8 cellular contexts compared by ENCODE assay signal in genomic region chr19:17703823-17704463, GRCh38. TPM values are rescaled to one million over a fixed set of nuclear protein-coding genes. Genes with fewer than 3 reads are reported as not detected.
DNase-seq lines count a peak whose midpoint lies in the region; ATAC-seq and TF ChIP-seq lines count a peak whose summit lies in the region.

No MANE protein-coding gene starts in this region.

- H3K27ac Mint-ChIP-seq in activated CD4-positive, alpha-beta T cell treated with anti-CD3 and anti-CD28 coated beads for 36 hours = no peak overlapping the region

- POLR2A ChIA-PET in activated CD4-positive, alpha-beta T cell treated with anti-CD3 and anti-CD28 coated beads for 36 hours (lab: Charles Lee) = no interaction called here

- H3K4me3 Mint-ChIP-seq in activated CD4-positive, alpha-beta T cell treated with anti-CD3 and anti-CD28 coated beads for 36 hours = no peak overlapping the region

- H3K9me3 Mint-ChIP-seq in activated CD4-positive, alpha-beta T cell treated with anti-CD3 and anti-CD28 coated beads for 36 hours (ENCODE audit: low read depth) = no peaks in the 10 kb centered on the region

- intact Hi-C loops in activated CD4-positive, alpha-beta T cell treated with anti-CD3 and anti-CD28 coated beads for 36 hours (cut with DNase I, micrococcal nuclease) = loop anchor here (1.0 to 2.0 kb wide), 6 partner anchors 62 to 155 kb away; partner anchors contain the start of gene RPL18A (in 1 of the 2)

- ATAC-seq in activated CD4-positive, alpha-beta T cell treated with anti-CD3 and anti-CD28 coated beads for 36 hours = peak; percentile 96

- DNase-seq in AG08396 (ENCODE audit: low spot score) (peak; percentile 55), HUDEP-2 (lab: John Stamatoyannopoulos, UW; ENCODE audit: unreplicated experiment in 76 of 76) (peak in 43 of 76 experiments; percentile 14 to 73 (median 41)), choroid plexus epithelial cell (ENCODE audit: low read depth) (peak; percentile 77), lung microvascular endothelial cell (ENCODE audit: low read depth in 2 of 2) (peak; percentile 78 to 79), mesenteric fat pad (ENCODE audit: low spot score) (no peak), GOT3 (lab: John Stamatoyannopoulos, UW) (no peak)
- peak; percentile 85 for DNase-seq in activated CD4-positive, alpha-beta T cell treated with anti-CD3 and anti-CD28 coated beads for 36 hours
- peak; percentile 52 to 55 for DNase-seq in stimulated activated CD8-positive, alpha-beta memory T cell treated with anti-CD3 and anti-CD28 coated beads, Interleukin-4, amount 100 ng/mL, for 1 hour (ENCODE audit: low read depth in 2 of 2, low spot score in 1 of 2)

- no peaks in the 10 kb centered on the region for H3K36me3 Mint-ChIP-seq in activated CD4-positive, alpha-beta T cell treated with anti-CD3 and anti-CD28 coated beads for 36 hours (ENCODE audit: low read depth)

- no peak overlapping the region for H3K4me3 ChIP-seq in choroid plexus epithelial cell (ENCODE audit: low read depth, low read length)

- peaks cover 5% of the 10 kb centered on the region for H3K27me3 Mint-ChIP-seq in activated CD4-positive, alpha-beta T cell treated with anti-CD3 and anti-CD28 coated beads for 36 hours

- peak; percentile 88 for TF ChIP-seq CTCF in choroid plexus epithelial cell (conservative IDR thresholded peaks at IDR 0.05; ENCODE audit: low read depth, low read length)

- no peaks in the 10 kb centered on the region for H3K4me1 Mint-ChIP-seq in activated CD4-positive, alpha-beta T cell treated with anti-CD3 and anti-CD28 coated beads for 36 hours

- CTCF ChIA-PET in activated CD4-positive, alpha-beta T cell treated with anti-CD3 and anti-CD28 coated beads for 36 hours (lab: Charles Lee) = interaction anchor here (0.8 to 2.9 kb wide), 17 partner anchors 10 to 229 kb away, joined by 3 to 23 read pairs (median 4); partner anchors contain the start of genes CCDC124 and RPL18A

RNA-seq across cellular contexts. Expression of gene MAP1S, which starts 15.3 kb away (rescaled TPM):
- 10 to 100 TPM; 57.6 to 79.3 TPM for total RNA-seq in activated CD4-positive, alpha-beta T cell treated with anti-CD3 and anti-CD28 coated beads for 36 hours
- total RNA-seq in lung microvascular endothelial cell = 26.0 and 39.7 TPM in 2 replicates
- total RNA-seq in mesenteric fat pad = 71.1 TPM

RNA-seq across cellular contexts. Expression of gene UNC13A, which starts 15.8 kb away (rescaled TPM):
- total RNA-seq in activated CD4-positive, alpha-beta T cell treated with anti-CD3 and anti-CD28 coated beads for 36 hours = under 1 TPM; 0.02 to 0.04 TPM
- total RNA-seq in lung microvascular endothelial cell = under 0.01 TPM in 2 replicates
- 0.10 TPM for total RNA-seq in mesenteric fat pad

RNA-seq across cellular contexts. Expression of gene FCHO1, which starts 47.3 kb away (rescaled TPM):
- total RNA-seq in activated CD4-positive, alpha-beta T cell treated with anti-CD3 and anti-CD28 coated beads for 36 hours = 10 to 100 TPM; 50.5 to 51.8 TPM
- total RNA-seq in lung microvascular endothelial cell = 0.20 and 0.65 TPM in 2 replicates
- total RNA-seq in mesenteric fat pad = 2.6 TPM

Comparison
In these comparisons a context has a peak if more than half of its experiments do, and no peak if none do; other contexts are left out.
1. DNase-seq: peak in AG08396 (single experiment), HUDEP-2 (43 of 76), activated CD4-positive, alpha-beta T cell treated with anti-CD3 and anti-CD28 coated beads for 36 hours (single experiment), choroid plexus epithelial cell (single experiment), lung microvascular endothelial cell (2 of 2) and stimulated activated CD8-positive, alpha-beta memory T cell treated with anti-CD3 and anti-CD28 coated beads, Interleukin-4, amount 100 ng/mL, for 1 hour (2 of 2); none in mesenteric fat pad (single experiment) and GOT3 (single experiment).
2. RNA of gene FCHO1, which starts 47.3 kb away (total RNA-seq): 50.5 to 51.8 TPM in activated CD4-positive, alpha-beta T cell treated with anti-CD3 and anti-CD28 coated beads for 36 hours; 2.6 TPM in mesenteric fat pad (single experiment) and 0.20 to 0.65 TPM in lung microvascular endothelial cell; every median in the first group is over 10 times any median in the second.